9 cellular contexts compared by ENCODE assay signal in the genomic region with DNA sequence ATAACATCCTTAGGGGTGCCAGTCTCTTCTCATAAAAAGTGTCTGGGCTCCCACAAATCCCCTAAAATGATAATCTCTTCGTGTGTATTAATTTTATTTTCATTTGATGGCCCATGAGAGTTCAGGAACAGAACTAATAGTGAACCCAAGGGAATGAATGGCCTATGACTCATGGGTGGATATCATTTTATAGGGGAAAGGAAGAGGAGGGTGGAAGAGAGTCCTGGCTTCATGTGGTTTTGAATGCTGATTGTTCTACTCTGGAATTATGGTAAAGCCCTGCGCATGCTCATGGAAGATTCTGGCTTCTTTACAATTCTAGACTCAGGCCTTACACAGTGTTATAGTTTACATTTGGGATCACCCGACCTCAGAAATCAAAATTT.
DNase-seq lines count a peak whose midpoint lies in the region; ATAC-seq and TF ChIP-seq lines count a peak whose summit lies in the region.
"Had no signal": no experiment of that assay in that cellular context is flagged by ENCODE, and none has a peak within 500 bp of the region (broad histone marks: within the 10 kb centered on the region; RNA-seq: fewer than 3 reads in every experiment).

No MANE protein-coding gene starts in this region.

- H3K27me3 ChIP-seq in ACC112 (ENCODE audit: insufficient read depth, low read length) (no peaks in the 10 kb centered on the region), HUES6 (ENCODE audit: control insufficient read depth, insufficient read depth, low read length) (no peaks in the 10 kb centered on the region), muscle layer of duodenum (ENCODE audit: low read depth, low read length) (no peaks in the 10 kb centered on the region)

- ATAC-seq in GM21381 (IDR thresholded peaks at IDR 0.05; ENCODE audit: unreplicated experiment): no peak
- ATAC-seq in GM18858 (IDR thresholded peaks at IDR 0.05; ENCODE audit: unreplicated experiment): no peak
- ATAC-seq in GM21360 (IDR thresholded peaks at IDR 0.05; ENCODE audit: unreplicated experiment): no peak
- ATAC-seq: GM12878 had no signal

- H3K9me3 ChIP-seq in HUES6 (ENCODE audit: control insufficient read depth, insufficient read depth, low read depth, low read length): no peaks in the 10 kb centered on the region
- H3K9me3 ChIP-seq in muscle layer of duodenum (ENCODE audit: control insufficient read depth in 1 of 2, low read length in 2 of 2): no peaks in the 10 kb centered on the region

- H3K9ac ChIP-seq in HUES6 (ENCODE audit: low read length): peak overlapping the region; percentile 43

- H3K36me3 ChIP-seq in ACC112 (ENCODE audit: insufficient read depth, low read length): no peaks in the 10 kb centered on the region
- H3K36me3 ChIP-seq in HUES6 (ENCODE audit: control insufficient read depth, insufficient read depth, low read length): no peaks in the 10 kb centered on the region
- peaks cover 0 to 15% of the 10 kb centered on the region in 2 donors for H3K36me3 ChIP-seq in muscle layer of duodenum (ENCODE audit: control insufficient read depth in 1 of 2, insufficient read depth in 2 of 2, low read length in 2 of 2)

- H3K27ac ChIP-seq in ACC112 (ENCODE audit: low read depth, low read length) (peak overlapping the region; percentile 90), HUES6 (ENCODE audit: low read depth, low read length) (peak overlapping the region; percentile 39; the same call in 1 of the 2 replicates), muscle layer of duodenum (ENCODE audit: low read length) (peak overlapping the region; percentile 88)

- no peak for TF ChIP-seq CTCF in choroid plexus epithelial cell (conservative IDR thresholded peaks at IDR 0.05; ENCODE audit: low read depth, low read length)

- no peak overlapping the region for H2AFZ ChIP-seq in ACC112 (ENCODE audit: low read length, unreplicated experiment)

- peaks cover 75% of the 10 kb centered on the region for H3K79me2 ChIP-seq in ACC112 (ENCODE audit: control insufficient read depth, insufficient read depth, low read length, unreplicated experiment)

- DNase-seq in choroid plexus epithelial cell (ENCODE audit: low read depth) (peak; percentile 81), midbrain (lab: John Stamatoyannopoulos, UW) (no peak)

- H3K4me1 ChIP-seq in ACC112 (ENCODE audit: control insufficient read depth, insufficient read depth, low read length, unreplicated experiment) (peaks cover 90% of the 10 kb centered on the region), HUES6 (ENCODE audit: control insufficient read depth, insufficient read depth, low read length) (peaks cover 34% of the 10 kb centered on the region), muscle layer of duodenum (ENCODE audit: control insufficient read depth in 1 of 2, insufficient read depth in 2 of 2, low read length in 2 of 2) (peaks cover 37 to 54% of the 10 kb centered on the region in 2 donors)

- H3K4me3 ChIP-seq in ACC112 (ENCODE audit: low read depth, low read length) (peak overlapping the region; percentile 62), HUES6 (ENCODE audit: low read depth, low read length) (peak overlapping the region; percentile 28), choroid plexus epithelial cell (ENCODE audit: low read depth, low read length) (peak overlapping the region; percentile 30), muscle layer of duodenum (ENCODE audit: low read depth in 1 of 2, low read length in 2 of 2) (peak overlapping the region; percentile 48 to 60)
- H3K4me3 ChIP-seq: GM12878 had no signal

Comparison
In these comparisons a context has a peak if more than half of its experiments do, and no peak if none do; other contexts are left out.
1. H3K27ac ChIP-seq: peak in every context shown above with its lines; median percentile 90 in ACC112; 88 in muscle layer of duodenum; 39 in HUES6.